Comparison of ENCODE assay signal across 20 cellular contexts in the genomic region with DNA sequence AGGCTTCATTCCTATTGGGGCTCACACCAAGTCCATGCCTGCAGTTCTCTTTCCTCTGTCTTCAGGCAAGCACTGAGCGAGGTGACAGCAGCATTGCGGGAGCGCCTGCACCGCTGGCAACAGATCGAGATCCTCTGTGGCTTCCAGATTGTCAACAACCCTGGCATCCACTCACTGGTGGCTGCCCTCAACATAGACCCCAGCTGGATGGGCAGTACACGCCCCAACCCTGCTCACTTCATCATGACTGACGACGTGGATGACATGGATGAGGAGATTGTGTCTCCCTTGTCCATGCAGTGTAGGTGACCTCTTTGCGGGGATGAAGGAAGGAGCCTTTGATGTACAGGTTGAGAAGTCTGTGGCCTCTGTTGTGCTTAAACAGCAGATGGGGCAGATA. TPM values are rescaled to one million over a fixed set of nuclear protein-coding genes. Genes with fewer than 3 reads are reported as not detected.
A peak's percentile ranks its signal among the peaks of the same experiment; 100 is the strongest.
DNase-seq lines count a peak whose midpoint lies in the region; ATAC-seq and TF ChIP-seq lines count a peak whose summit lies in the region.
"Had no signal": no experiment of that assay in that cellular context is flagged by ENCODE, and none has a peak within 500 bp of the region (broad histone marks: within the 10 kb centered on the region; RNA-seq: fewer than 3 reads in every experiment).

No MANE protein-coding gene starts in this region.

- no peaks in the 10 kb centered on the region for H3K27me3 Mint-ChIP-seq in CD4-positive, alpha-beta T cell
- no peaks in the 10 kb centered on the region for H3K27me3 Mint-ChIP-seq in CD4-positive, alpha-beta memory T cell
- H3K27me3 Mint-ChIP-seq in effector memory CD8-positive, alpha-beta T cell: no peaks in the 10 kb centered on the region
- no peaks in the 10 kb centered on the region for H3K27me3 Mint-ChIP-seq in naive thymus-derived CD8-positive, alpha-beta T cell

- no peak for ATAC-seq in CD4-positive, alpha-beta T cell (ENCODE audit: poor library complexity)
- ATAC-seq in effector memory CD8-positive, alpha-beta T cell (replicated peaks): no peak
- no peak for ATAC-seq in naive thymus-derived CD8-positive, alpha-beta T cell

- H3K4me3 Mint-ChIP-seq in CD4-positive, alpha-beta T cell: no peak overlapping the region
- H3K4me3 Mint-ChIP-seq in CD4-positive, alpha-beta memory T cell: no peak overlapping the region
- no peak overlapping the region for H3K4me3 Mint-ChIP-seq in effector memory CD8-positive, alpha-beta T cell
- H3K4me3 Mint-ChIP-seq in naive thymus-derived CD8-positive, alpha-beta T cell: no peak overlapping the region
- H3K4me3 Mint-ChIP-seq: H9, HFFc6 had no signal

- CTCF ChIA-PET in CD4-positive, alpha-beta T cell (lab: Charles Lee): interaction anchor here (1.5 kb wide), 1 partner anchor 228 kb away, joined by 3 read pairs; no protein-coding TSS in a partner anchor
- CTCF ChIA-PET in CD4-positive, alpha-beta memory T cell (lab: Charles Lee; ENCODE audit: partially characterized antibody): interaction anchor here (4.3 to 6.3 kb wide), 2 partner anchors 10 to 233 kb away, joined by 27 to 58 read pairs; no protein-coding TSS in a partner anchor

- H3K4me1 Mint-ChIP-seq in CD4-positive, alpha-beta T cell (ENCODE audit: low read depth): peaks cover 15% of the 10 kb centered on the region
- H3K4me1 Mint-ChIP-seq in CD4-positive, alpha-beta memory T cell: peaks cover 14 to 31% (median 21%) of the 10 kb centered on the region in 4 donors
- peaks cover 18 to 25% of the 10 kb centered on the region in 2 donors for H3K4me1 Mint-ChIP-seq in effector memory CD8-positive, alpha-beta T cell (ENCODE audit: low read depth in 2 of 2)
- H3K4me1 Mint-ChIP-seq in naive thymus-derived CD8-positive, alpha-beta T cell: peaks cover 11 to 22% (median 16%) of the 10 kb centered on the region in 4 donors

- H3K27ac ChIP-seq in CD4-positive, alpha-beta T cell (ENCODE audit: low read depth, low read length): no peak overlapping the region
- no peak overlapping the region for H3K27ac ChIP-seq in CD4-positive, alpha-beta memory T cell (ENCODE audit: low read depth, low read length)
- H3K27ac ChIP-seq: BLaER1, Peyer's patch had no signal

- no peak for DNase-seq in CD4-positive, alpha-beta T cell
- no peak for DNase-seq in CD4-positive, alpha-beta memory T cell
- no peak for DNase-seq in effector memory CD8-positive, alpha-beta T cell
- no peak for DNase-seq in naive thymus-derived CD8-positive, alpha-beta T cell
- DNase-seq in NK-92 treated with Interleukin-12 subunit alpha and Interleukin-12 subunit beta, amount 100 ng/mL, for 24 hours (lab: John Stamatoyannopoulos, UW): no peak
- no peak for DNase-seq in BE2C
- DNase-seq in DMS79 (lab: John Stamatoyannopoulos, UW): no peak
- DNase-seq: DMS53, EL, H9, HFFc6, Karpas-422, NCI-H1694, NCI-H2081, NCI-H2171, NCI-H345, NCI-H524, NCI-H774, Peyer's patch had no signal

- H3K4me1 ChIP-seq in CD4-positive, alpha-beta memory T cell (ENCODE audit: insufficient read depth, low read length): peaks cover 17% of the 10 kb centered on the region
- H3K4me1 ChIP-seq in BE2C: no peaks in the 10 kb centered on the region
- H3K4me1 ChIP-seq: BLaER1, Peyer's patch had no signal

- no peak for TF ChIP-seq CTCF in CD4-positive, alpha-beta T cell (IDR thresholded peaks at IDR 0.05)
- no peak for TF ChIP-seq CTCF in BE2C (IDR thresholded peaks at IDR 0.05; ENCODE audit: low read depth, low read length)

- H3K9me3 ChIP-seq in CD4-positive, alpha-beta T cell (ENCODE audit: control insufficient read depth, low read length): no peaks in the 10 kb centered on the region
- H3K9me3 ChIP-seq in CD4-positive, alpha-beta memory T cell (ENCODE audit: control insufficient read depth in 1 of 2, low read length in 2 of 2): no peaks in the 10 kb centered on the region
- no peaks in the 10 kb centered on the region for H3K9me3 ChIP-seq in BE2C
- H3K9me3 ChIP-seq: BLaER1, Peyer's patch had no signal

- POLR2A ChIA-PET in CD4-positive, alpha-beta T cell (lab: Charles Lee): no interaction called here
- POLR2A ChIA-PET in CD4-positive, alpha-beta memory T cell (lab: Charles Lee; ENCODE audit: partially characterized antibody): interaction anchor here (0.8 kb wide), 1 partner anchor 15 kb away, joined by 3 read pairs; no protein-coding TSS in a partner anchor
- POLR2A ChIA-PET in naive thymus-derived CD8-positive, alpha-beta T cell (lab: Charles Lee): no interaction called here

- intact Hi-C loops in CD4-positive, alpha-beta T cell (cut with DNase I, micrococcal nuclease): no loop called here
- intact Hi-C loops in CD4-positive, alpha-beta memory T cell (cut with micrococcal nuclease): no loop called here

- H3K27me3 ChIP-seq in CD4-positive, alpha-beta T cell (ENCODE audit: control insufficient read depth, insufficient read depth, low read length): no peaks in the 10 kb centered on the region
- H3K27me3 ChIP-seq in CD4-positive, alpha-beta memory T cell (ENCODE audit: insufficient read depth, low read length): no peaks in the 10 kb centered on the region
- no peaks in the 10 kb centered on the region for H3K27me3 ChIP-seq in BE2C
- H3K27me3 ChIP-seq: BLaER1, Peyer's patch had no signal

- peaks cover 39% of the 10 kb centered on the region for H3K36me3 ChIP-seq in CD4-positive, alpha-beta memory T cell (ENCODE audit: insufficient read depth, low read length)
- no peaks in the 10 kb centered on the region for H3K36me3 ChIP-seq in BE2C

- H3K27ac Mint-ChIP-seq in CD4-positive, alpha-beta T cell: peak overlapping the region; percentile 56
- peak overlapping the region in 6 of 7 donors; percentile 48 to 95 (median 68) for H3K27ac Mint-ChIP-seq in CD4-positive, alpha-beta memory T cell
- peak overlapping the region; percentile 35 to 68 for H3K27ac Mint-ChIP-seq in effector memory CD8-positive, alpha-beta T cell
- H3K27ac Mint-ChIP-seq in naive thymus-derived CD8-positive, alpha-beta T cell: peak overlapping the region; percentile 3 to 89 (median 72)
- H3K27ac Mint-ChIP-seq: H9, HFFc6 had no signal

- H3K4me3 ChIP-seq in CD4-positive, alpha-beta memory T cell (ENCODE audit: low read length in 2 of 2): no peak overlapping the region
- H3K4me3 ChIP-seq in BE2C (ENCODE audit: low read depth, low read length): no peak overlapping the region
- H3K4me3 ChIP-seq: BLaER1, Peyer's patch had no signal

- H3K9me3 Mint-ChIP-seq in CD4-positive, alpha-beta T cell: no peaks in the 10 kb centered on the region
- H3K9me3 Mint-ChIP-seq in CD4-positive, alpha-beta memory T cell: no peaks in the 10 kb centered on the region
- H3K9me3 Mint-ChIP-seq in effector memory CD8-positive, alpha-beta T cell: no peaks in the 10 kb centered on the region
- H3K9me3 Mint-ChIP-seq in naive thymus-derived CD8-positive, alpha-beta T cell: no peaks in the 10 kb centered on the region
- H3K9me3 Mint-ChIP-seq: H9, HFFc6 had no signal

- peaks cover 86% of the 10 kb centered on the region for H3K36me3 Mint-ChIP-seq in CD4-positive, alpha-beta T cell (ENCODE audit: low read depth)
- H3K36me3 Mint-ChIP-seq in CD4-positive, alpha-beta memory T cell: peaks cover 61 to 70% of the 10 kb centered on the region in 2 donors
- H3K36me3 Mint-ChIP-seq in effector memory CD8-positive, alpha-beta T cell (ENCODE audit: insufficient read depth): peaks cover 42% of the 10 kb centered on the region
- H3K36me3 Mint-ChIP-seq in naive thymus-derived CD8-positive, alpha-beta T cell: peaks cover 0 to 75% (median 25%) of the 10 kb centered on the region in 3 donors

RNA-seq across cellular contexts. Expression of a gene that starts 11.4 kb away (rescaled TPM):
- 10 to 100 TPM; 64.7 to 73.1 TPM for total RNA-seq in CD4-positive, alpha-beta T cell
- 10 to 100 TPM; 38.0 to 40.6 TPM for total RNA-seq in CD4-positive, alpha-beta memory T cell
- 10 to 100 TPM; 48.1 to 49.9 TPM for polyA plus RNA-seq in CD4-positive, alpha-beta memory T cell
- 10 to 100 TPM; 22.6 to 29.8 TPM for total RNA-seq in naive thymus-derived CD8-positive, alpha-beta T cell
- 10 to 100 TPM; 26.2 to 39.3 (median 27.0) TPM for polyA plus RNA-seq in naive thymus-derived CD8-positive, alpha-beta T cell
- 11.1 TPM for polyA plus RNA-seq in BE2C (2012; ENCODE audit: insufficient read depth, insufficient read length, low read depth)
